31 cellular contexts compared by ENCODE assay signal in the genomic region with DNA sequence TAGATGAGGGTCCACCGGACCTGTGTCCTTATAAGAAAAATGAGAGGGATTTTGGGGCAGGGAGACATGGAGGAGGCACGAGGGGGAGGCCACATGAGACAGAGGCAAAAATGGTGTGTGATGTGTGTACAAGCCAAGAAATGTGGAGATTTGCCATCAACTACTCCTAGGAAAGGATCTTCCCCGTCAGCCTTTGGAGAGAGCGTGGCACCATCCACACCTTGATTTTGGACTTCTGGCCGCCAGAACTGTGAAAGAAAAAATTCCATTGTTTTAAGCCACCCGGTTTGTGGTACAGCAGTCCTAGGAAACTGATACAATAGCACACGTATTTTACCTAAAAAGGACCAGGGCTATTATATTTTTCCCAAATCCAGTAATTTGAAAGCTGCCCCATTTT.
DNase-seq lines count a peak whose midpoint lies in the region; ATAC-seq and TF ChIP-seq lines count a peak whose summit lies in the region.
"Had no signal": no experiment of that assay in that cellular context is flagged by ENCODE, and none has a peak within 500 bp of the region (broad histone marks: within the 10 kb centered on the region; RNA-seq: fewer than 3 reads in every experiment).

No MANE protein-coding gene starts in this region.

- no peak for ATAC-seq in HG02642 (IDR thresholded peaks at IDR 0.05; ENCODE audit: poor library complexity, unreplicated experiment)
- ATAC-seq: A549; CD8-positive, alpha-beta T cell had no signal

- no peak for TF ChIP-seq CTCF in esophagus muscularis mucosa (IDR thresholded peaks at IDR 0.05)
- TF ChIP-seq CTCF in osteocyte (IDR thresholded peaks at IDR 0.05) = no peak

- no peak overlapping the region for H3K4me3 ChIP-seq in esophagus muscularis mucosa
- H3K4me3 ChIP-seq: A549; BLaER1; BLaER1 treated with 17β-estradiol and CSF1 and Interleukin-3, amounts not matched to agents 10 nM and 100 nM had no signal

- H3K27ac Mint-ChIP-seq in osteocyte (ENCODE audit: unreplicated experiment) = no peak overlapping the region
- H3K27ac Mint-ChIP-seq: B cell; CD4-positive, alpha-beta memory T cell; CD4-positive, alpha-beta T cell; CD4-positive, CD25-positive, alpha-beta regulatory T cell; CD8-positive, alpha-beta memory T cell; CD8-positive, alpha-beta T cell had no signal

- no peak for TF ChIP-seq POLR2A in esophagus muscularis mucosa (IDR thresholded peaks at IDR 0.05; ENCODE audit: low read depth)

- H3K4me1 Mint-ChIP-seq in osteocyte (ENCODE audit: unreplicated experiment) = no peaks in the 10 kb centered on the region
- H3K4me1 Mint-ChIP-seq: B cell; CD14-positive monocyte; CD4-positive, alpha-beta memory T cell; CD4-positive, CD25-positive, alpha-beta regulatory T cell; CD8-positive, alpha-beta memory T cell had no signal

- intact Hi-C loops in esophagus muscularis mucosa (cut with DNase I) = no loop called here

- H3K4me3 Mint-ChIP-seq in osteocyte (ENCODE audit: unreplicated experiment) = no peak overlapping the region
- H3K4me3 Mint-ChIP-seq: B cell; CD14-positive monocyte; CD4-positive, alpha-beta memory T cell; CD4-positive, alpha-beta T cell; CD4-positive, CD25-positive, alpha-beta regulatory T cell; CD8-positive, alpha-beta memory T cell; CD8-positive, alpha-beta T cell had no signal

- peaks cover 30% of the 10 kb centered on the region for H3K9me3 Mint-ChIP-seq in osteocyte (ENCODE audit: unreplicated experiment)
- H3K9me3 Mint-ChIP-seq: CD4-positive, alpha-beta T cell; CD8-positive, alpha-beta T cell had no signal

- H3K9me3 ChIP-seq in esophagus muscularis mucosa = no peaks in the 10 kb centered on the region
- H3K9me3 ChIP-seq: A549, BE2C, Caco-2 had no signal

- H3K4me1 ChIP-seq in esophagus muscularis mucosa = no peaks in the 10 kb centered on the region
- H3K4me1 ChIP-seq: A549; BE2C; BLaER1; BLaER1 treated with 17β-estradiol and CSF1 and Interleukin-3, amounts not matched to agents 10 nM and 100 nM; Caco-2 had no signal

- no peaks in the 10 kb centered on the region for H3K27me3 Mint-ChIP-seq in osteocyte (ENCODE audit: unreplicated experiment)
- H3K27me3 Mint-ChIP-seq: B cell; CD4-positive, alpha-beta memory T cell; CD4-positive, alpha-beta T cell; CD4-positive, CD25-positive, alpha-beta regulatory T cell; CD8-positive, alpha-beta memory T cell had no signal

- H3K36me3 ChIP-seq in esophagus muscularis mucosa = no peaks in the 10 kb centered on the region
- H3K36me3 ChIP-seq: BE2C; BLaER1; BLaER1 treated with 17β-estradiol and CSF1 and Interleukin-3, amounts not matched to agents 10 nM and 100 nM had no signal

- peaks cover 0 to 7% (median 0%) of the 10 kb centered on the region in 4 donors for H3K27me3 ChIP-seq in esophagus muscularis mucosa
- H3K27me3 ChIP-seq: BE2C, BLaER1 had no signal

- no peak overlapping the region for H3K27ac ChIP-seq in esophagus muscularis mucosa (replicated peaks in 1 of 4)
- H3K27ac ChIP-seq: 22Rv1; A549; BLaER1; BLaER1 treated with 17β-estradiol and CSF1 and Interleukin-3, amounts not matched to agents 10 nM and 100 nM; C4-2B had no signal

- H3K36me3 Mint-ChIP-seq in osteocyte (ENCODE audit: unreplicated experiment) = no peaks in the 10 kb centered on the region
- H3K36me3 Mint-ChIP-seq: CD14-positive monocyte; CD4-positive, alpha-beta memory T cell; CD4-positive, CD25-positive, alpha-beta regulatory T cell; CD8-positive, alpha-beta memory T cell; CD8-positive, alpha-beta T cell had no signal

- peak; percentile 78 for DNase-seq in esophagus muscularis mucosa (ENCODE audit: extremely low spot score)
- DNase-seq in osteocyte (ENCODE audit: extremely low spot score, unreplicated experiment) = peak; percentile 53
- no peak for DNase-seq in NCI-H524 (lab: John Stamatoyannopoulos, UW)
- DNase-seq: 8988T; ACHN; AML-193; BE2C; C1 segment of cervical spinal cord; Caco-2; Calu3; CD4-positive, alpha-beta memory T cell; CD4-positive, alpha-beta T cell; CD4-positive, CD25-positive, alpha-beta regulatory T cell; CD8-positive, alpha-beta memory T cell; CD8-positive, alpha-beta T cell; COR-L47; DMS 273 treated with DMSO at 0.1 percent for 48 hours; DMS153; DMS53; DMS79; DMS79 treated with DMSO at 0.1 percent for 48 hours; DND-41; EL had no signal

- TF ChIP-seq EP300 in esophagus muscularis mucosa (IDR thresholded peaks at IDR 0.05) = no peak

- WGBS in esophagus muscularis mucosa = 86% methylated on average over 7 of the region's 7 CpGs

Comparison
In these comparisons a context has a peak if more than half of its experiments do, and no peak if none do; other contexts are left out.
1. DNase-seq: peak in esophagus muscularis mucosa (single experiment) and osteocyte (single experiment); none in NCI-H524 (0 of 2).